ENCODE assay signal across 20 cellular contexts in genomic region chr11:111688028-111688427, GRCh38.
"Had no signal": no experiment of that assay in that cellular context is flagged by ENCODE, and none has a peak within 500 bp of the region (broad histone marks: within the 10 kb centered on the region; RNA-seq: fewer than 3 reads in every experiment).

No MANE protein-coding gene starts in this region.

- H3K27me3 ChIP-seq: breast epithelium, gastroesophageal sphincter, heart right ventricle, left lung, neural progenitor cell had no signal

- H2AFZ ChIP-seq: neural progenitor cell had no signal

- H3K4me1 ChIP-seq: breast epithelium, gastroesophageal sphincter, left lung, neural progenitor cell had no signal

- H3K4me3 ChIP-seq: breast epithelium, coronary artery, gastroesophageal sphincter, heart right ventricle, left lung, neural progenitor cell had no signal

- H3K36me3 ChIP-seq: neural progenitor cell had no signal

- H3K4me2 ChIP-seq: neural progenitor cell had no signal

- H3K9me3 ChIP-seq: breast epithelium, gastroesophageal sphincter, heart right ventricle, left lung had no signal

- H3K27ac ChIP-seq: breast epithelium, coronary artery, gastroesophageal sphincter, left lung, neural progenitor cell had no signal

- ATAC-seq: activated CD4-positive, CD25-positive, alpha-beta regulatory T cell treated with anti-CD3 and anti-CD28 coated beads, Interleukin-2, amount 50 U/mL, for 24 hours; activated T-cell treated with anti-CD3 and anti-CD28 coated beads, Interleukin-2, amount 50 U/mL, for 4 hours; esophagus mucosa; gastroesophageal sphincter; left lung; sciatic nerve; stimulated activated memory B cell treated with anti-CD40 and anti-IgM and Interleukin-4, amounts not matched to agents 10 μg/mL and 1 μg/mL and 100 μg/mL, for 72 hours had no signal

- H3K9ac ChIP-seq: neural progenitor cell had no signal

- DNase-seq: activated CD4-positive, alpha-beta T cell treated with anti-CD3 and anti-CD28 coated beads, Interleukin-2, amount 10 ng/mL, durations not matched to agents 7 days and 5 days; activated CD8-positive, alpha-beta memory T cell treated with anti-CD3 and anti-CD28 coated beads, Interleukin-2, amount 50 U/mL, for 4 hours; activated effector memory CD4-positive, alpha-beta T cell treated with Interleukin-2 at 50 U/mL for 16 hours; activated naive CD4-positive, alpha-beta T cell treated with anti-CD3 and anti-CD28 coated beads, Interleukin-2, amount 10 ng/mL, durations not matched to agents 7 days and 5 days; activated T-cell treated with anti-CD3 and anti-CD28 coated beads, Interleukin-2, amount 50 U/mL, for 4 hours; aorta; heart right ventricle; immature natural killer cell; left lung; mammary epithelial cell; stimulated activated CD4-positive, alpha-beta T cell treated with anti-CD3 and anti-CD28 coated beads, Interleukin-4, amount 100 ng/mL, for 4 hours; T1000 had no signal
